1 cellular context compared by ENCODE assay signal in genomic region chr5:139637438-139638089, GRCh38.
TF ChIP-seq lines count a peak whose summit lies in the region.

No MANE protein-coding gene starts in this region.

TF ChIP-seq in K562, 482 proteins besides CTCF, POLR2A, EP300 and RAD21 (continued from another document):
- TF ChIP-seq, protein P1, sequence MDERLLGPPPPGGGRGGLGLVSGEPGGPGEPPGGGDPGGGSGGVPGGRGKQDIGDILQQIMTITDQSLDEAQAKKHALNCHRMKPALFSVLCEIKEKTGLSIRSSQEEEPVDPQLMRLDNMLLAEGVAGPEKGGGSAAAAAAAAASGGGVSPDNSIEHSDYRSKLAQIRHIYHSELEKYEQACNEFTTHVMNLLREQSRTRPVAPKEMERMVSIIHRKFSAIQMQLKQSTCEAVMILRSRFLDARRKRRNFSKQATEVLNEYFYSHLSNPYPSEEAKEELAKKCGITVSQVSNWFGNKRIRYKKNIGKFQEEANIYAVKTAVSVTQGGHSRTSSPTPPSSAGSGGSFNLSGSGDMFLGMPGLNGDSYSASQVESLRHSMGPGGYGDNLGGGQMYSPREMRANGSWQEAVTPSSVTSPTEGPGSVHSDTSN (CRISPR knock-in tag; IDR thresholded peaks at IDR 0.05; ENCODE audit: low read depth) = no peak
- TF ChIP-seq, protein P1 (tag; conservative IDR thresholded peaks at IDR 0.05; ENCODE audit: low read depth) = no peak
- TF ChIP-seq SMAD3 (CRISPR knock-in tag; conservative IDR thresholded peaks at IDR 0.05) (no peak), ZNF589 (CRISPR knock-in tag; IDR thresholded peaks at IDR 0.05; ENCODE audit: low read depth) (no peak)
